Comparison of ENCODE assay signal across 10 cellular contexts in the genomic region with DNA sequence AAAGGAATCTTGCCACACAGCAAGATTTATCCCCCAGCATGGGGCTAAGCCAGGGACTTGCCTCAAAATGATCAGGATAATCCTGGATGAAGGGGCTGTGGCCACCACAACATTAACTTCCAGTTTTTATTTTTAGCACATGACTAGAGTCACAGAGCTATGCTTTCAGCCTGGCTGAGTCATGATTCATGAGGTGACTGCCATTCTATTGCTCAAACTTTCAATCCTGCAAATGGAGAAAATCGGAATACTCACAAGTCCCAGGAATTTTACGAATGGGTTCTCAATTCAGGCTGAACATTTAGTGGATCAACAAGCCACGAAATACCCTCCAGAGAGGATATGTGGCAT.
DNase-seq lines count a peak whose midpoint lies in the region; ATAC-seq and TF ChIP-seq lines count a peak whose summit lies in the region.
"Had no signal": no experiment of that assay in that cellular context is flagged by ENCODE, and none has a peak within 500 bp of the region (broad histone marks: within the 10 kb centered on the region; RNA-seq: fewer than 3 reads in every experiment).

No MANE protein-coding gene starts in this region.

- H3K27me3 ChIP-seq in neutrophil: no peaks in the 10 kb centered on the region

- H3K4me1 ChIP-seq in neutrophil (ENCODE audit: control insufficient read depth in 1 of 2, insufficient read depth in 1 of 2, low read depth in 1 of 2, low read length in 1 of 2): peaks cover 34 to 40% of the 10 kb centered on the region in 2 experiments

- H3K4me3 ChIP-seq in cardiac fibroblast (replicated peaks in 1 of 2; ENCODE audit: low read depth in 2 of 2, low read length in 2 of 2): no peak overlapping the region
- H3K4me3 ChIP-seq in neutrophil (ENCODE audit: low read depth in 1 of 2, low read length in 1 of 2): no peak overlapping the region

- peak; percentile 15 for DNase-seq in EL
- DNase-seq in NOMO-1 (lab: John Stamatoyannopoulos, UW; ENCODE audit: unreplicated experiment in 2 of 2): peak; percentile 63 to 89
- DNase-seq in cardiac fibroblast (ENCODE audit: low read depth in 2 of 2): peak; percentile 40 to 60
- no peak for DNase-seq in NCI-H1930 (lab: John Stamatoyannopoulos, UW)
- DNase-seq in DMS153 treated with DMSO at 0.1 percent for 48 hours (lab: John Stamatoyannopoulos, UW; ENCODE audit: unreplicated experiment): no peak
- DNase-seq in SW 1271 (lab: John Stamatoyannopoulos, UW): no peak
- DNase-seq: NCI-H526 treated with DMSO at 0.1 percent for 48 hours had no signal

- H3K36me3 ChIP-seq in neutrophil: no peaks in the 10 kb centered on the region

- H3K27ac ChIP-seq in neutrophil: peak overlapping the region; percentile 51

- no peaks in the 10 kb centered on the region for H3K9me3 ChIP-seq in neutrophil

- no peak for TF ChIP-seq CTCF in cardiac fibroblast (IDR thresholded peaks at IDR 0.05; ENCODE audit: low read depth, low read length)
- no peak for TF ChIP-seq CTCF in neutrophil (IDR thresholded peaks at IDR 0.05)

- ATAC-seq in GM19324 (IDR thresholded peaks at IDR 0.05; ENCODE audit: low FRiP score, unreplicated experiment): no peak
- ATAC-seq: esophagus mucosa had no signal

Comparison
In these comparisons a context has a peak if more than half of its experiments do, and no peak if none do; other contexts are left out.
1. DNase-seq: peak in EL (single experiment), NOMO-1 (2 of 2) and cardiac fibroblast (2 of 2); none in NCI-H1930 (0 of 2), DMS153 treated with DMSO at 0.1 percent for 48 hours (single experiment) and SW 1271 (0 of 2).